Comparison of ENCODE assay signal across 9 cellular contexts in the genomic region with DNA sequence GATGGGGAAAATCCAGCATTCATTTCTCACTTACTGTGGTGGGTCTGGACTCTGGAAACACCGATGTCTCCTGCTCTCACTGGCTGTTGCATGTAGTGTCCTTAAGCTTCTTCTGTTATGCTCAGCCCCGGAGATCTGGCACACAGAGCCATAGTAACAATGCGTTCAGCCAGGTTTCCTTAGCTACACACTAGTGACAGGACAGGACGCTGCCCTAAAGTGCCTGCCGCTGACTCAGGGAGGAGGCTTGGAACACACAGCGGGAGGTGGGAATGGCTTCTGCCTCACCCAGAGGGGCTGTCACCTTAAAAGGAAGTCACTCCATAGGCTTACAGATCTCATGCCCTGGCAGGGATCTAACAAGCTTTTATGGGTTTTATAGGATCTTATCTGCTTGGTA.
A peak's percentile ranks its signal among the peaks of the same experiment; 100 is the strongest.
DNase-seq lines count a peak whose midpoint lies in the region; ATAC-seq and TF ChIP-seq lines count a peak whose summit lies in the region.
"Had no signal": no experiment of that assay in that cellular context is flagged by ENCODE, and none has a peak within 500 bp of the region (broad histone marks: within the 10 kb centered on the region; RNA-seq: fewer than 3 reads in every experiment).

No MANE protein-coding gene starts in this region.

- no peaks in the 10 kb centered on the region for H4K20me1 ChIP-seq in mammary epithelial cell (ENCODE audit: insufficient read depth, low read length)
- H4K20me1 ChIP-seq: BLaER1 treated with 17β-estradiol and CSF1 and Interleukin-3, amounts not matched to agents 10 nM and 100 nM had no signal

- peak overlapping the region; percentile 75 for H3K4me2 ChIP-seq in mammary epithelial cell (ENCODE audit: insufficient read depth, low read depth, low read length)
- H3K4me2 ChIP-seq: BLaER1 treated with 17β-estradiol and CSF1 and Interleukin-3, amounts not matched to agents 10 nM and 100 nM had no signal

- DNase-seq in NCI-H748 (lab: John Stamatoyannopoulos, UW; ENCODE audit: unreplicated experiment), result peak; percentile 38
- no peak for DNase-seq in NCI-H748 treated with DMSO at 0.1 percent for 48 hours (lab: John Stamatoyannopoulos, UW)
- DNase-seq in mammary epithelial cell, result peak; percentile 78
- DNase-seq in islet precursor cell, result peak; percentile 96
- DNase-seq in aorta, result peak in 1 of 2 donors; percentile 52

- peak overlapping the region; percentile 11 to 13 (median 12) for H3K4me3 ChIP-seq in mammary epithelial cell (replicated peaks in 1 of 3; ENCODE audit: insufficient read depth in 1 of 3, low read depth in 2 of 3, low read length in 3 of 3)
- no peak overlapping the region for H3K4me3 ChIP-seq in aorta (ENCODE audit: low read length in 2 of 2)
- H3K4me3 ChIP-seq: BLaER1 treated with 17β-estradiol and CSF1 and Interleukin-3, amounts not matched to agents 10 nM and 100 nM had no signal

- ATAC-seq in aorta (ENCODE audit: low FRiP score), result peak; percentile 62
- no peak for ATAC-seq in HG03439 (IDR thresholded peaks at IDR 0.05; ENCODE audit: unreplicated experiment)
- no peak for ATAC-seq in GM19035 (IDR thresholded peaks at IDR 0.05; ENCODE audit: unreplicated experiment)
- no peak for ATAC-seq in HG02852 (IDR thresholded peaks at IDR 0.05; ENCODE audit: unreplicated experiment)

- CTCF ChIA-PET in mammary epithelial cell (lab: Charles Lee; ENCODE audit: low non-redundant PET), result no interaction called here

- no peak for TF ChIP-seq CTCF in mammary epithelial cell (conservative IDR thresholded peaks at IDR 0.05 in 1 of 2, IDR thresholded peaks at IDR 0.05 in 1 of 2; ENCODE audit: extremely low read depth in 1 of 2, insufficient read depth in 1 of 2, low read depth in 1 of 2, low read length in 2 of 2)

- in situ Hi-C loops in mammary epithelial cell (cut with MboI; ENCODE audit: low sequenced_read_pairs in 2 of 2), result no loop called here

- BruUV-seq in mammary epithelial cell (replicated peaks; lab: Mats Ljungman, UMichigan), result no TSS peak

- whole genome bisulfite sequencing in mammary epithelial cell (ENCODE audit: low coverage, missing lambda C conversion rate), result 1% methylated on average over 6 of the region's 6 CpGs
- WGBS in aorta, 2 donors, result 10 to 12% methylated on average over 6 of the region's 6 CpGs

- H3K79me2 ChIP-seq in mammary epithelial cell (ENCODE audit: insufficient read depth, low read length), result no peaks in the 10 kb centered on the region

- H3K4me1 ChIP-seq in mammary epithelial cell (ENCODE audit: insufficient read depth, low read length) (peaks cover 8% of the 10 kb centered on the region), aorta (ENCODE audit: control insufficient read depth in 1 of 2, insufficient read depth in 2 of 2, low read length in 2 of 2) (no peaks in the 10 kb centered on the region)

- H3K27ac ChIP-seq in mammary epithelial cell (ENCODE audit: insufficient read depth, low read depth, low read length) (peak overlapping the region; percentile 68), aorta (ENCODE audit: low read depth in 1 of 2, low read length in 2 of 2) (no peak overlapping the region)
- H3K27ac ChIP-seq: BLaER1 treated with 17β-estradiol and CSF1 and Interleukin-3, amounts not matched to agents 10 nM and 100 nM had no signal

- peak overlapping the region; percentile 53 for H3K9ac ChIP-seq in mammary epithelial cell (ENCODE audit: insufficient read depth, low read length)
- H3K9ac ChIP-seq: BLaER1 treated with 17β-estradiol and CSF1 and Interleukin-3, amounts not matched to agents 10 nM and 100 nM had no signal

- intact Hi-C loops in mammary epithelial cell (cut with micrococcal nuclease), result no loop called here
- intact Hi-C loops in aorta (cut with DNase I), result no loop called here

- H3K9me3 ChIP-seq in mammary epithelial cell (replicated peaks; ENCODE audit: insufficient read depth, low read length) (no peaks in the 10 kb centered on the region), aorta (ENCODE audit: control insufficient read depth, low read length) (peaks cover 2% of the 10 kb centered on the region)
- H3K9me3 ChIP-seq: BLaER1 treated with 17β-estradiol and CSF1 and Interleukin-3, amounts not matched to agents 10 nM and 100 nM had no signal

- dilution Hi-C loops in mammary epithelial cell (cut with HindIII; ENCODE audit: low sequenced_read_pairs), result no loop called here

- no peaks in the 10 kb centered on the region for H3K27me3 ChIP-seq in mammary epithelial cell (ENCODE audit: insufficient read depth, low read length)
- H3K27me3 ChIP-seq in aorta (ENCODE audit: control insufficient read depth in 1 of 2, insufficient read depth in 2 of 2, low read length in 1 of 2), result no peaks in the 10 kb centered on the region
- H3K27me3 ChIP-seq: BLaER1 treated with 17β-estradiol and CSF1 and Interleukin-3, amounts not matched to agents 10 nM and 100 nM had no signal

- H2AFZ ChIP-seq in mammary epithelial cell (ENCODE audit: low read depth, low read length), result peak overlapping the region; percentile 85

- H3K36me3 ChIP-seq in mammary epithelial cell (ENCODE audit: insufficient read depth, low read length) (no peaks in the 10 kb centered on the region), aorta (ENCODE audit: control insufficient read depth in 1 of 2, insufficient read depth in 2 of 2, low read length in 1 of 2) (no peaks in the 10 kb centered on the region)
- H3K36me3 ChIP-seq: BLaER1 treated with 17β-estradiol and CSF1 and Interleukin-3, amounts not matched to agents 10 nM and 100 nM had no signal

Comparison
In these comparisons a context has a peak if more than half of its experiments do, and no peak if none do; other contexts are left out.
1. H3K4me3 ChIP-seq: peak in mammary epithelial cell (3 of 3); none in aorta (0 of 2).